ENCODE assay signal across 16 cellular contexts in genomic region chr10:109205929-109206585, GRCh38.
DNase-seq lines count a peak whose midpoint lies in the region; ATAC-seq and TF ChIP-seq lines count a peak whose summit lies in the region.
"Had no signal": no experiment of that assay in that cellular context is flagged by ENCODE, and none has a peak within 500 bp of the region (broad histone marks: within the 10 kb centered on the region; RNA-seq: fewer than 3 reads in every experiment).

No MANE protein-coding gene starts in this region.

- H3K27ac Mint-ChIP-seq in activated CD4-positive, alpha-beta memory T cell treated with anti-CD3 and anti-CD28 coated beads for 36 hours: no peak overlapping the region
- H3K27ac Mint-ChIP-seq in GM23338: no peak overlapping the region
- H3K27ac Mint-ChIP-seq: activated T-helper 17 cell treated with anti-CD3 and anti-CD28 coated beads, Interleukin-2, amount 50 U/mL, for 72 hours had no signal

- H2AFZ ChIP-seq in GM23338: no peak overlapping the region

- H3K4me2 ChIP-seq in GM23338: no peak overlapping the region

- H3K9me2 ChIP-seq in GM23338 (ENCODE audit: insufficient read depth): no peaks in the 10 kb centered on the region

- no peaks in the 10 kb centered on the region for H3K4me1 Mint-ChIP-seq in activated CD4-positive, alpha-beta memory T cell treated with anti-CD3 and anti-CD28 coated beads for 36 hours (ENCODE audit: low read depth)
- H3K4me1 Mint-ChIP-seq in GM23338: no peaks in the 10 kb centered on the region
- H3K4me1 Mint-ChIP-seq: activated T-helper 17 cell treated with anti-CD3 and anti-CD28 coated beads, Interleukin-2, amount 50 U/mL, for 72 hours had no signal

- no peaks in the 10 kb centered on the region for H4K20me1 ChIP-seq in GM23338 (replicated peaks; ENCODE audit: insufficient read depth)

- TF ChIP-seq CTCF in AG10803 (conservative IDR thresholded peaks at IDR 0.05; ENCODE audit: low read length): no peak
- TF ChIP-seq CTCF in GM23338 (conservative IDR thresholded peaks at IDR 0.05; ENCODE audit: low read depth in 2 of 2): no peak

- H3K27me3 Mint-ChIP-seq in activated CD4-positive, alpha-beta memory T cell treated with anti-CD3 and anti-CD28 coated beads for 36 hours: no peaks in the 10 kb centered on the region
- H3K27me3 Mint-ChIP-seq in GM23338 (ENCODE audit: insufficient read depth, low read depth, poor library complexity): peaks cover 1% of the 10 kb centered on the region
- H3K27me3 Mint-ChIP-seq: activated T-helper 17 cell treated with anti-CD3 and anti-CD28 coated beads, Interleukin-2, amount 50 U/mL, for 72 hours had no signal

- ATAC-seq in GM23338: no peak
- ATAC-seq: activated T-helper 17 cell treated with anti-CD3 and anti-CD28 coated beads, Interleukin-2, amount 50 U/mL, for 72 hours; HCT116 had no signal

- H3K4me1 ChIP-seq in GM23338 (ENCODE audit: insufficient read depth): no peaks in the 10 kb centered on the region
- H3K4me1 ChIP-seq: prostate gland had no signal

- H3K36me3 Mint-ChIP-seq in activated CD4-positive, alpha-beta memory T cell treated with anti-CD3 and anti-CD28 coated beads for 36 hours: no peaks in the 10 kb centered on the region
- H3K36me3 Mint-ChIP-seq in GM23338 (ENCODE audit: low read depth): no peaks in the 10 kb centered on the region

- no peak overlapping the region for H3K27ac ChIP-seq in GM23338 (ENCODE audit: low read depth)
- H3K27ac ChIP-seq: C4-2B, prostate gland had no signal

- no peaks in the 10 kb centered on the region for H3K27me3 ChIP-seq in GM23338 (ENCODE audit: insufficient read depth)

- H3K79me2 ChIP-seq in GM23338 (replicated peaks; ENCODE audit: insufficient read depth): no peaks in the 10 kb centered on the region

- H3K9me3 Mint-ChIP-seq in activated CD4-positive, alpha-beta memory T cell treated with anti-CD3 and anti-CD28 coated beads for 36 hours: peaks cover 2% of the 10 kb centered on the region
- H3K9me3 Mint-ChIP-seq in GM23338: no peaks in the 10 kb centered on the region
- H3K9me3 Mint-ChIP-seq: activated T-helper 17 cell treated with anti-CD3 and anti-CD28 coated beads, Interleukin-2, amount 50 U/mL, for 72 hours had no signal

- H3K4me3 ChIP-seq in AG10803 (ENCODE audit: low read length): no peak overlapping the region
- H3K4me3 ChIP-seq in GM23338: no peak overlapping the region
- H3K4me3 ChIP-seq: prostate gland had no signal

- POLR2A ChIA-PET in activated CD4-positive, alpha-beta memory T cell treated with anti-CD3 and anti-CD28 coated beads for 36 hours (lab: Charles Lee): no interaction called here

- H3K4me3 Mint-ChIP-seq in activated CD4-positive, alpha-beta memory T cell treated with anti-CD3 and anti-CD28 coated beads for 36 hours: no peak overlapping the region
- no peak overlapping the region for H3K4me3 Mint-ChIP-seq in GM23338
- H3K4me3 Mint-ChIP-seq: activated T-helper 17 cell treated with anti-CD3 and anti-CD28 coated beads, Interleukin-2, amount 50 U/mL, for 72 hours had no signal

- CTCF ChIA-PET in activated CD4-positive, alpha-beta memory T cell treated with anti-CD3 and anti-CD28 coated beads for 36 hours (lab: Charles Lee): no interaction called here

- DNase-seq in AG10803 (ENCODE audit: low read depth) (peak; percentile 81), HS-27A (ENCODE audit: low read depth) (peak; percentile 74), amniotic stem cell (lab: John Stamatoyannopoulos, UW) (peak; percentile 13), islet precursor cell (peak; percentile 59), NCI-H774 (lab: John Stamatoyannopoulos, UW) (no peak), GM23338 (ENCODE audit: low spot score) (no peak), medulla oblongata (ENCODE audit: extremely low spot score) (no peak)
- DNase-seq in activated CD4-positive, alpha-beta memory T cell treated with anti-CD3 and anti-CD28 coated beads for 36 hours: no peak
- DNase-seq: activated CD4-positive, alpha-beta T cell treated with anti-CD3 and anti-CD28 coated beads for 1 hour; glutamatergic neuron; NCI-H1092 treated with DMSO at 0.1 percent for 48 hours; NCI-H510A treated with DMSO at 0.1 percent for 48 hours had no signal

- intact Hi-C loops in activated CD4-positive, alpha-beta memory T cell treated with anti-CD3 and anti-CD28 coated beads for 36 hours (cut with micrococcal nuclease): no loop called here

- no peaks in the 10 kb centered on the region for H3K36me3 ChIP-seq in GM23338 (ENCODE audit: insufficient read depth)
- H3K36me3 ChIP-seq: prostate gland had no signal

- no peaks in the 10 kb centered on the region for H3F3A ChIP-seq in GM23338 (replicated peaks; ENCODE audit: low read depth)

TF ChIP-seq in GM23338, 12 proteins besides CTCF, POLR2A, EP300 and RAD21:
- TF ChIP-seq NANOG (IDR thresholded peaks at IDR 0.05; ENCODE audit: borderline replicate concordance): no peak
- TF ChIP-seq ZNF462 (CRISPR knock-in tag; IDR thresholded peaks at IDR 0.05): no peak
- no peak for TF ChIP-seq CREB1 (CRISPR knock-in tag; IDR thresholded peaks at IDR 0.05; ENCODE audit: low read depth)
- no peak for TF ChIP-seq JUNB (IDR thresholded peaks at IDR 0.05; ENCODE audit: unreplicated experiment)
- no peak for TF ChIP-seq EZH2phosphoT487 (IDR thresholded peaks at IDR 0.05; ENCODE audit: unreplicated experiment)
- TF ChIP-seq ZNF331 (CRISPR knock-in tag; IDR thresholded peaks at IDR 0.05; ENCODE audit: low read depth): no peak
- TF ChIP-seq POLR2AphosphoS5 (IDR thresholded peaks at IDR 0.05; ENCODE audit: low read depth): no peak
- TF ChIP-seq EZH2 (IDR thresholded peaks at IDR 0.05; ENCODE audit: low read depth, unreplicated experiment): no peak
- TF ChIP-seq ZNF114 (CRISPR knock-in tag; IDR thresholded peaks at IDR 0.05): no peak
- no peak for TF ChIP-seq ETS1 (IDR thresholded peaks at IDR 0.05)

Comparison
In these comparisons a context has a peak if more than half of its experiments do, and no peak if none do; other contexts are left out.
1. DNase-seq: peak in AG10803 (single experiment), HS-27A (single experiment), amniotic stem cell (single experiment) and islet precursor cell (single experiment); none in NCI-H774 (single experiment), activated CD4-positive, alpha-beta memory T cell treated with anti-CD3 and anti-CD28 coated beads for 36 hours (single experiment), GM23338 (single experiment) and medulla oblongata (single experiment).